ENCODE assay signal across 27 cellular contexts in genomic region chr14:55372423-55372822, GRCh38. TPM values are rescaled to one million over a fixed set of nuclear protein-coding genes. Genes with fewer than 3 reads are reported as not detected.
DNase-seq lines count a peak whose midpoint lies in the region; ATAC-seq and TF ChIP-seq lines count a peak whose summit lies in the region.
"Had no signal": no experiment of that assay in that cellular context is flagged by ENCODE, and none has a peak within 500 bp of the region (broad histone marks: within the 10 kb centered on the region; RNA-seq: fewer than 3 reads in every experiment).

No MANE protein-coding gene starts in this region.

- H3K4me3 Mint-ChIP-seq in activated naive CD4-positive, alpha-beta T cell treated with anti-CD3 and anti-CD28 coated beads for 36 hours = no peak overlapping the region
- no peak overlapping the region for H3K4me3 Mint-ChIP-seq in activated CD8-positive, alpha-beta T cell treated with anti-CD3 and anti-CD28 coated beads for 36 hours
- H3K4me3 Mint-ChIP-seq in effector memory CD8-positive, alpha-beta T cell = no peak overlapping the region

- H3K27me3 ChIP-seq in skeletal muscle tissue (ENCODE audit: control insufficient read depth in 3 of 3, insufficient read depth in 3 of 3, low read length in 3 of 3) = no peaks in the 10 kb centered on the region
- H3K27me3 ChIP-seq: ovary, tibial artery had no signal

- peaks cover 34% of the 10 kb centered on the region for H3K36me3 Mint-ChIP-seq in activated naive CD4-positive, alpha-beta T cell treated with anti-CD3 and anti-CD28 coated beads for 36 hours (ENCODE audit: low read depth)
- peaks cover 52% of the 10 kb centered on the region for H3K36me3 Mint-ChIP-seq in activated CD8-positive, alpha-beta T cell treated with anti-CD3 and anti-CD28 coated beads for 36 hours (ENCODE audit: low read depth)
- H3K36me3 Mint-ChIP-seq in effector memory CD8-positive, alpha-beta T cell (ENCODE audit: insufficient read depth) = peaks cover 35% of the 10 kb centered on the region

- no peaks in the 10 kb centered on the region for H3K27me3 Mint-ChIP-seq in activated naive CD4-positive, alpha-beta T cell treated with anti-CD3 and anti-CD28 coated beads for 36 hours (ENCODE audit: low read depth)
- H3K27me3 Mint-ChIP-seq in activated CD8-positive, alpha-beta T cell treated with anti-CD3 and anti-CD28 coated beads for 36 hours = no peaks in the 10 kb centered on the region
- no peaks in the 10 kb centered on the region for H3K27me3 Mint-ChIP-seq in effector memory CD8-positive, alpha-beta T cell

- no peak overlapping the region for H3K4me3 ChIP-seq in skeletal muscle tissue (ENCODE audit: low read length in 3 of 3)
- H3K4me3 ChIP-seq: HAP-1, ovary, tibial artery had no signal

- H3K27ac ChIP-seq in skeletal muscle tissue (ENCODE audit: low read depth, low read length) = peak overlapping the region; percentile 5
- H3K27ac ChIP-seq: epithelial cell of prostate, HL-60, ovary, tibial artery had no signal

- H3K27ac Mint-ChIP-seq in activated naive CD4-positive, alpha-beta T cell treated with anti-CD3 and anti-CD28 coated beads for 36 hours = peak overlapping the region; percentile 97
- peak overlapping the region; percentile 98 for H3K27ac Mint-ChIP-seq in activated CD8-positive, alpha-beta T cell treated with anti-CD3 and anti-CD28 coated beads for 36 hours
- H3K27ac Mint-ChIP-seq in effector memory CD8-positive, alpha-beta T cell = peak overlapping the region; percentile 83 to 88

- H3K9me3 Mint-ChIP-seq in activated naive CD4-positive, alpha-beta T cell treated with anti-CD3 and anti-CD28 coated beads for 36 hours = no peaks in the 10 kb centered on the region
- no peaks in the 10 kb centered on the region for H3K9me3 Mint-ChIP-seq in activated CD8-positive, alpha-beta T cell treated with anti-CD3 and anti-CD28 coated beads for 36 hours
- H3K9me3 Mint-ChIP-seq in effector memory CD8-positive, alpha-beta T cell = no peaks in the 10 kb centered on the region

- H3K4me1 ChIP-seq in skeletal muscle tissue (ENCODE audit: control insufficient read depth in 3 of 3, insufficient read depth in 3 of 3, low read length in 3 of 3) = peaks cover 0 to 4% (median 0%) of the 10 kb centered on the region in 3 donors
- H3K4me1 ChIP-seq: HAP-1, tibial artery had no signal

- peaks cover 16 to 43% (median 28%) of the 10 kb centered on the region in 3 donors for H3K36me3 ChIP-seq in skeletal muscle tissue (ENCODE audit: control insufficient read depth in 3 of 3, insufficient read depth in 3 of 3, low read length in 3 of 3)
- H3K36me3 ChIP-seq: ovary had no signal

- no peak for ATAC-seq in activated CD8-positive, alpha-beta T cell treated with anti-CD3 and anti-CD28 coated beads for 36 hours
- no peak for ATAC-seq in effector memory CD8-positive, alpha-beta T cell (replicated peaks)
- no peak for ATAC-seq in GM18858 (IDR thresholded peaks at IDR 0.05; ENCODE audit: unreplicated experiment)
- ATAC-seq in HG03139 (IDR thresholded peaks at IDR 0.05; ENCODE audit: unreplicated experiment) = no peak
- no peak for ATAC-seq in HG03108 (IDR thresholded peaks at IDR 0.05; ENCODE audit: unreplicated experiment)
- ATAC-seq: HepG2, Panc1, right cardiac atrium had no signal

- no peak for TF ChIP-seq CTCF in activated CD8-positive, alpha-beta T cell treated with anti-CD3 and anti-CD28 coated beads for 36 hours (IDR thresholded peaks at IDR 0.05)

- intact Hi-C loops in activated naive CD4-positive, alpha-beta T cell treated with anti-CD3 and anti-CD28 coated beads for 36 hours (cut with micrococcal nuclease) = loop anchor here (10.0 kb wide), 1 partner anchor 938 kb away; no protein-coding TSS in a partner anchor
- intact Hi-C loops in activated CD8-positive, alpha-beta T cell treated with anti-CD3 and anti-CD28 coated beads for 36 hours (cut with micrococcal nuclease) = loop anchor here (5.0 kb wide), 1 partner anchor 40 kb away; no protein-coding TSS in a partner anchor

- peaks cover 43% of the 10 kb centered on the region for H3K4me1 Mint-ChIP-seq in activated naive CD4-positive, alpha-beta T cell treated with anti-CD3 and anti-CD28 coated beads for 36 hours (ENCODE audit: low read depth)
- H3K4me1 Mint-ChIP-seq in activated CD8-positive, alpha-beta T cell treated with anti-CD3 and anti-CD28 coated beads for 36 hours (ENCODE audit: low read depth) = peaks cover 46% of the 10 kb centered on the region
- H3K4me1 Mint-ChIP-seq in effector memory CD8-positive, alpha-beta T cell (ENCODE audit: low read depth in 2 of 2) = peaks cover 14 to 15% of the 10 kb centered on the region in 2 donors

- H3K9me3 ChIP-seq in skeletal muscle tissue (ENCODE audit: control insufficient read depth in 3 of 3, low read length in 3 of 3) = no peaks in the 10 kb centered on the region
- H3K9me3 ChIP-seq: HAP-1, ovary, tibial artery had no signal

- POLR2A ChIA-PET in activated CD8-positive, alpha-beta T cell treated with anti-CD3 and anti-CD28 coated beads for 36 hours (lab: Charles Lee) = interaction anchor here (1.0 to 2.1 kb wide), 4 partner anchors 12 to 18 kb away, joined by 4 to 6 read pairs (median 6); no protein-coding TSS in a partner anchor

- CTCF ChIA-PET in activated naive CD4-positive, alpha-beta T cell treated with anti-CD3 and anti-CD28 coated beads for 36 hours (lab: Charles Lee) = interaction anchor here (1.0 to 2.6 kb wide), 8 partner anchors 10 to 127 kb away, joined by 3 to 16 read pairs (median 6); partner anchors contain the start of gene FBXO34
- CTCF ChIA-PET in activated CD8-positive, alpha-beta T cell treated with anti-CD3 and anti-CD28 coated beads for 36 hours (lab: Charles Lee) = interaction anchor here (0.6 to 2.6 kb wide), 9 partner anchors 10 to 282 kb away, joined by 3 to 12 read pairs (median 3); partner anchors contain the start of gene FBXO34

- no peak overlapping the region for H3K9ac ChIP-seq in skeletal muscle tissue (ENCODE audit: low read depth in 1 of 3, low read length in 3 of 3)

- no peak for DNase-seq in activated naive CD4-positive, alpha-beta T cell treated with anti-CD3 and anti-CD28 coated beads for 36 hours
- DNase-seq in activated naive CD4-positive, alpha-beta T cell treated with Interleukin-2 at 50 U/mL for 16 hours = no peak
- DNase-seq in activated CD8-positive, alpha-beta T cell treated with anti-CD3 and anti-CD28 coated beads for 36 hours = no peak
- DNase-seq in effector memory CD8-positive, alpha-beta T cell = no peak
- DNase-seq: ACHN; activated CD4-positive, alpha-beta T cell treated with anti-CD3 and anti-CD28 coated beads for 4 hours; activated CD8-positive, alpha-beta memory T cell treated with anti-CD3 and anti-CD28 coated beads, Interleukin-2, amount 50 U/mL, for 48 hours; head of caudate nucleus; mesenchymal stem cell; NCI-H1048; NCI-H187; NCI-H526; ovary; right cardiac atrium; SHP77 treated with DMSO at 0.1 percent for 48 hours; stimulated activated CD4-positive, alpha-beta T cell treated with anti-CD3 and anti-CD28 coated beads, Interleukin-4, amount 100 ng/mL, for 24 hours; stimulated activated naive CD4-positive, alpha-beta T cell treated with Interleukin-2 at 50 U/mL for 16 hours; tibial artery had no signal

RNA-seq across cellular contexts. Expression of gene ATG14, which starts 39.2 kb away (rescaled TPM):
- total RNA-seq in activated naive CD4-positive, alpha-beta T cell treated with anti-CD3 and anti-CD28 coated beads for 36 hours = 1 to 10 TPM; 4.6 to 4.9 TPM
- total RNA-seq in activated CD8-positive, alpha-beta T cell treated with anti-CD3 and anti-CD28 coated beads for 36 hours = 1 to 10 TPM; 5.1 to 5.5 TPM
- 14.6 TPM for total RNA-seq in skeletal muscle tissue
